Comparison of ENCODE assay signal across 6 cellular contexts in the genomic region with DNA sequence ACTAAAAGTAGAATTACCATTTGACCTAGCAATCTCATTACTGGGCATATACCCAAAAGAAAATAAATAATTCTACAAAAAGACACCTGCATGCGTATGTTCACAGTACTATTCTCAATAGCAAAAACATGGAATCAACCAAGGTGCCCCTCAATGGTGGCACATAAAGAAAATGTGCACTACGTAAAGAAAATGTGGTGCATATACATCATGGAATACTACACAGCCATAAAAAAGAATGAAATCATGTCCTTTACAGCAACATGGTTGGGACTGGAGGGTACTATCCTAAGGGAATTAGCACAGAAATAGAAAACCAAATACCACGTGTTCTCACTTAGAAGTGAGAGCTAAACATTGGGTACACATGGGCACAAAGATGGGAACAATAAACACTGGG.
"Had no signal": no experiment of that assay in that cellular context is flagged by ENCODE, and none has a peak within 500 bp of the region (broad histone marks: within the 10 kb centered on the region; RNA-seq: fewer than 3 reads in every experiment).

No MANE protein-coding gene starts in this region.

- H3K36me3 Mint-ChIP-seq: IgD-negative memory B cell had no signal

- H3K4me3 Mint-ChIP-seq: GM23338, H9, HFFc6, IgD-negative memory B cell had no signal

- H3K27ac Mint-ChIP-seq: GM23338, H9, HFFc6, IgD-negative memory B cell had no signal

- H3K4me1 Mint-ChIP-seq: IgD-negative memory B cell had no signal

- DNase-seq: H9, HCEC 1CT, HFFc6, KG1 had no signal

- H3K9me3 Mint-ChIP-seq: GM23338, H9, HFFc6 had no signal

- H3K4me3 ChIP-seq: GM23338 had no signal

- ATAC-seq: GM23338 had no signal
